In the genomic region with DNA sequence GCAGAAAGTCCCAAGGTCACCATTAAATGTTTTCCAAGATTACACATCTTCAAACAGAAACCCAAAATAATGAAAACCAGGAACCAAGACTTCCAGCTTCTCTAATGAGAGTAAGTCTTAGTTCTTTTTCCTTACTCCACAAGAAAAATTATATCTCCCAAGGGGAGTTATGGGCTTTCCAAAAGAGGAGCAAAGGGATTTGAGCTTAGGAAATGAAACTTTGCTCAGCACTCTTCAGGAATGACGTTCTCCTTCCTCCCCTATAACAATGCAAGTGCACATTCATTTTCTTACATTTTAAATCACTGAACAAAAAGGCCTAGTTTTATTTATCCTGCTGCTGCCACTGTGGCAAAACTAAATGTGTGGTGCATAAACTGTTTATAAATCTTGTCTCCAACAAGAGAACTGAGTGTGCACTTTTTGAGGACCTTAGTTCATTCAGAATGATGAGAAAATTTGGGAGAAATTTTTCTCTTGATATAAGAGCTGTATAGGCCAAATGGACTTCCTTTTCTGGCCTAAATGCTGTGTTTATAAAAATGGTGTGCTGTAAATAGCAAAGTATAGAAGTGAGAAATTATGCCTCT, we compare ENCODE assay signal across 15 cellular contexts.
A peak's percentile ranks its signal among the peaks of the same experiment; 100 is the strongest.
DNase-seq lines count a peak whose midpoint lies in the region; ATAC-seq, FAIRE-seq and TF ChIP-seq lines count a peak whose summit lies in the region.
"Had no signal": no experiment of that assay in that cellular context is flagged by ENCODE, and none has a peak within 500 bp of the region (broad histone marks: within the 10 kb centered on the region; RNA-seq: fewer than 3 reads in every experiment).

No MANE protein-coding gene starts in this region.

- TF ChIP-seq POLR2A in sigmoid colon (IDR thresholded peaks at IDR 0.05) = no peak

- no peaks in the 10 kb centered on the region for H3K36me3 ChIP-seq in sigmoid colon
- H3K36me3 ChIP-seq: upper lobe of left lung had no signal

- no peak for TF ChIP-seq EP300 in sigmoid colon (IDR thresholded peaks at IDR 0.05)

- no peak overlapping the region for H3K4me3 ChIP-seq in sigmoid colon
- H3K4me3 ChIP-seq: GM23338, lung, upper lobe of left lung had no signal

- H3K9me3 ChIP-seq in CD4-positive, alpha-beta T cell (ENCODE audit: control insufficient read depth, low read length) = no peaks in the 10 kb centered on the region
- H3K9me3 ChIP-seq in sigmoid colon = no peaks in the 10 kb centered on the region
- H3K9me3 ChIP-seq: upper lobe of left lung had no signal

- ATAC-seq in CD4-positive, alpha-beta T cell (ENCODE audit: poor library complexity) = no peak
- no peak for ATAC-seq in effector memory CD8-positive, alpha-beta T cell (replicated peaks)
- ATAC-seq: GM23338, WTC11 had no signal

- H3K27ac ChIP-seq in CD4-positive, alpha-beta T cell (ENCODE audit: low read depth, low read length) = no peak overlapping the region
- peak overlapping the region; percentile 7 to 50 (median 44) for H3K27ac ChIP-seq in sigmoid colon

- intact Hi-C loops in CD4-positive, alpha-beta T cell (cut with DNase I, micrococcal nuclease) = no loop called here
- intact Hi-C loops in sigmoid colon (cut with DNase I) = no loop called here

- FAIRE-seq in GM18507 (lab: Jason Lieb, UNC) = peak; percentile 70
- FAIRE-seq: G401.6 had no signal

- DNase-seq in CD4-positive, alpha-beta T cell = no peak
- DNase-seq in GM18507 (ENCODE audit: extremely low spot score, insufficient read length, low read depth) (no peak), sigmoid colon (no peak), HCEC 1CT (no peak), kidney glomerular epithelial cell (lab: John Stamatoyannopoulos, UW) (no peak), epidermal melanocyte (ENCODE audit: insufficient read length, low spot score) (no peak)
- DNase-seq in effector memory CD8-positive, alpha-beta T cell = no peak
- DNase-seq: NCI-H1417 treated with DMSO at 0.1 percent for 48 hours, NCI-H446, upper lobe of left lung had no signal

- TF ChIP-seq CTCF in CD4-positive, alpha-beta T cell (IDR thresholded peaks at IDR 0.05) = no peak
- TF ChIP-seq CTCF in sigmoid colon (IDR thresholded peaks at IDR 0.05) = no peak

- H3K4me3 Mint-ChIP-seq in CD4-positive, alpha-beta T cell = no peak overlapping the region
- H3K4me3 Mint-ChIP-seq in effector memory CD8-positive, alpha-beta T cell = no peak overlapping the region
- H3K4me3 Mint-ChIP-seq: CD14-positive monocyte, GM23338, WTC11 had no signal

- no peaks in the 10 kb centered on the region for H3K27me3 ChIP-seq in CD4-positive, alpha-beta T cell (ENCODE audit: control insufficient read depth, insufficient read depth, low read length)
- H3K27me3 ChIP-seq in sigmoid colon = no peaks in the 10 kb centered on the region
- H3K27me3 ChIP-seq: upper lobe of left lung had no signal

- H3K27ac Mint-ChIP-seq in CD4-positive, alpha-beta T cell = peak overlapping the region; percentile 24
- H3K27ac Mint-ChIP-seq in effector memory CD8-positive, alpha-beta T cell = peak overlapping the region; percentile 80 to 87
- H3K27ac Mint-ChIP-seq: GM23338, WTC11 had no signal

- peaks cover 39% of the 10 kb centered on the region for H3K4me1 Mint-ChIP-seq in CD4-positive, alpha-beta T cell (ENCODE audit: low read depth)
- peaks cover 21 to 36% of the 10 kb centered on the region in 2 donors for H3K4me1 Mint-ChIP-seq in effector memory CD8-positive, alpha-beta T cell (ENCODE audit: low read depth in 2 of 2)
- H3K4me1 Mint-ChIP-seq: CD14-positive monocyte, GM23338 had no signal

- POLR2A ChIA-PET in CD4-positive, alpha-beta T cell (lab: Charles Lee) = interaction anchor here (0.6 kb wide), 1 partner anchor 64 kb away, joined by 3 read pairs; no protein-coding TSS in a partner anchor

- CTCF ChIA-PET in CD4-positive, alpha-beta T cell (lab: Charles Lee) = no interaction called here

- 65 to 67% methylated on average over 1 of the region's 1 CpG for WGBS in sigmoid colon, 2 donors

- H3K9me3 Mint-ChIP-seq in CD4-positive, alpha-beta T cell = peaks cover 2% of the 10 kb centered on the region
- no peaks in the 10 kb centered on the region for H3K9me3 Mint-ChIP-seq in effector memory CD8-positive, alpha-beta T cell
- H3K9me3 Mint-ChIP-seq: GM23338 had no signal

- no peaks in the 10 kb centered on the region for H3K36me3 Mint-ChIP-seq in CD4-positive, alpha-beta T cell (ENCODE audit: low read depth)
- no peaks in the 10 kb centered on the region for H3K36me3 Mint-ChIP-seq in effector memory CD8-positive, alpha-beta T cell (ENCODE audit: insufficient read depth)
- H3K36me3 Mint-ChIP-seq: CD14-positive monocyte, WTC11 had no signal

- H3K27me3 Mint-ChIP-seq in CD4-positive, alpha-beta T cell = no peaks in the 10 kb centered on the region
- H3K27me3 Mint-ChIP-seq in effector memory CD8-positive, alpha-beta T cell = no peaks in the 10 kb centered on the region

- H3K4me1 ChIP-seq in sigmoid colon = peaks cover 0 to 21% (median 9%) of the 10 kb centered on the region in 4 donors
